ENCODE assay signal across 11 cellular contexts in the genomic region with DNA sequence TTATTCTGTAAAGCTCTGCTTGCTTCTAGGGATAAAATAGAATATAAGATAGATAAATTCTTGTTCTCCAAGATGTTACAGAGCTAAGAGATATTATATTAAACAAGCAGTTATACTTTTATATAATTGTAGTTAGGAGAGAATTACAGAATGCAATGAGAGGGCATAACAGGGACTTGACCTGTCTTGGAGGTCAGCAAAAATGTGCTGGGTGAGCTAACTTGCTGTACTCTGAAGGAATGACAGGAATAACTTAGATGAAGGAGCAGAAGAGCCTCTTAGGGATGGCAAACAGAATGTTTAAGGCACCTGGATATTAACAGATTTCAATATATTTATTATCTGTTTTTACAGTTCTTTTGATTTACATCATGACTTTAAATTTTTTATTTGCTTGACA.
"Had no signal": no experiment of that assay in that cellular context is flagged by ENCODE, and none has a peak within 500 bp of the region (broad histone marks: within the 10 kb centered on the region; RNA-seq: fewer than 3 reads in every experiment).

No MANE protein-coding gene starts in this region.

- H3K9me3 ChIP-seq: HAP-1 had no signal

- DNase-seq: GM23248, GOT3, H7, H9, HCEC 1CT, HFFc6 had no signal

- H3K4me3 ChIP-seq: GM23248, GM23338, HAP-1 had no signal

- H3K4me1 ChIP-seq: HAP-1 had no signal

- ATAC-seq: GM23338, HCT116 had no signal

- FAIRE-seq: H1, H54 had no signal

- H3K27ac ChIP-seq: GM23248 had no signal
